9 cellular contexts compared by ENCODE assay signal in genomic region chr20:35456700-35457099, GRCh38. TPM values are rescaled to one million over a fixed set of nuclear protein-coding genes. Genes with fewer than 3 reads are reported as not detected.
A peak's percentile ranks its signal among the peaks of the same experiment; 100 is the strongest.
DNase-seq lines count a peak whose midpoint lies in the region; ATAC-seq and TF ChIP-seq lines count a peak whose summit lies in the region.
"Not testable (repeated sequence)": the region's sequence is repeated elsewhere in the genome, so short reads cannot be mapped to it uniquely, and the experiment has no call there.
"Had no signal": no experiment of that assay in that cellular context is flagged by ENCODE, and none has a peak within 500 bp of the region (broad histone marks: within the 10 kb centered on the region; RNA-seq: fewer than 3 reads in every experiment).

No MANE protein-coding gene starts in this region.

- not testable (repeated sequence) for H4K20me1 ChIP-seq in Karpas-422 (ENCODE audit: insufficient read depth, low read depth, low read length)

- not testable (repeated sequence) for DNase-seq in CD8-positive, alpha-beta memory T cell; Karpas-422; T-helper 17 cell; MCF 10A (ENCODE audit: unreplicated experiment); stimulated activated naive CD8-positive, alpha-beta T cell treated with anti-CD3 and anti-CD28 coated beads, Interleukin-15, amount 100 ng/mL, for 72 hours

- H3K9me3 Mint-ChIP-seq in CD8-positive, alpha-beta memory T cell; activated T-helper 17 cell treated with anti-CD3 and anti-CD28 coated beads, Interleukin-2, amount 50 U/mL, for 72 hours; MCF 10A (ENCODE audit: unreplicated experiment); nephron; stimulated activated naive CD8-positive, alpha-beta T cell treated with anti-CD3 and anti-CD28 coated beads, Interleukin-15, amount 100 ng/mL, for 72 hours: not testable (repeated sequence)

- H3K27ac Mint-ChIP-seq in CD8-positive, alpha-beta memory T cell; T-helper 17 cell; activated T-helper 17 cell treated with anti-CD3 and anti-CD28 coated beads, Interleukin-2, amount 50 U/mL, for 72 hours; MCF 10A (ENCODE audit: low read depth, unreplicated experiment); stimulated activated naive CD8-positive, alpha-beta T cell treated with anti-CD3 and anti-CD28 coated beads, Interleukin-15, amount 100 ng/mL, for 72 hours: not testable (repeated sequence)
- H3K27ac Mint-ChIP-seq in nephron = peak overlapping the region; percentile 100

- peaks cover 37% of the 10 kb centered on the region for H3K79me2 ChIP-seq in Karpas-422 (ENCODE audit: low read length)

- not testable (repeated sequence) for H3K36me3 ChIP-seq in CD8-positive, alpha-beta memory T cell (ENCODE audit: insufficient read depth, low read length); Karpas-422 (ENCODE audit: insufficient read depth, low read length); iPS-15b (ENCODE audit: control insufficient read depth, insufficient read depth, low read length)

- H3K4me1 Mint-ChIP-seq in CD8-positive, alpha-beta memory T cell = peaks cover 13 to 38% (median 16%) of the 10 kb centered on the region in 3 donors
- H3K4me1 Mint-ChIP-seq in T-helper 17 cell = not testable (repeated sequence)
- H3K4me1 Mint-ChIP-seq in activated T-helper 17 cell treated with anti-CD3 and anti-CD28 coated beads, Interleukin-2, amount 50 U/mL, for 72 hours = peaks cover 13% of the 10 kb centered on the region
- H3K4me1 Mint-ChIP-seq in MCF 10A (ENCODE audit: insufficient read depth, unreplicated experiment) (peaks cover 18% of the 10 kb centered on the region), nephron (peaks cover 23% of the 10 kb centered on the region)
- peaks cover 40% of the 10 kb centered on the region for H3K4me1 Mint-ChIP-seq in stimulated activated naive CD8-positive, alpha-beta T cell treated with anti-CD3 and anti-CD28 coated beads, Interleukin-15, amount 100 ng/mL, for 72 hours

- not testable (repeated sequence) for TF ChIP-seq CTCF in MCF 10A (IDR thresholded peaks at IDR 0.05; ENCODE audit: unreplicated experiment); nephron (IDR thresholded peaks at IDR 0.05; ENCODE audit: unreplicated experiment in 3 of 3)

- not testable (repeated sequence) for H3K27me3 ChIP-seq in CD8-positive, alpha-beta memory T cell (ENCODE audit: insufficient read depth, low read length, poor library complexity, severe bottlenecking); Karpas-422 (ENCODE audit: low read length); iPS-15b (ENCODE audit: control insufficient read depth, insufficient read depth, low read length)

- not testable (repeated sequence) for H3K4me3 ChIP-seq in CD8-positive, alpha-beta memory T cell (ENCODE audit: low read length)
- H3K4me3 ChIP-seq in Karpas-422 (ENCODE audit: low read length) = peak overlapping the region; percentile 76
- peak overlapping the region; percentile 85 for H3K4me3 ChIP-seq in iPS-15b (ENCODE audit: low read depth, low read length)

- peak overlapping the region; percentile 68 for H3K4me2 ChIP-seq in Karpas-422 (ENCODE audit: low read depth, low read length, poor library complexity, severe bottlenecking)

- not testable (repeated sequence) for H3K27me3 Mint-ChIP-seq in CD8-positive, alpha-beta memory T cell; T-helper 17 cell; activated T-helper 17 cell treated with anti-CD3 and anti-CD28 coated beads, Interleukin-2, amount 50 U/mL, for 72 hours; MCF 10A (ENCODE audit: insufficient read depth, unreplicated experiment); nephron (ENCODE audit: low read depth); stimulated activated naive CD8-positive, alpha-beta T cell treated with anti-CD3 and anti-CD28 coated beads, Interleukin-15, amount 100 ng/mL, for 72 hours

- H3K9me3 ChIP-seq in CD8-positive, alpha-beta memory T cell (ENCODE audit: low read length); Karpas-422 (ENCODE audit: low read length); T-helper 17 cell (ENCODE audit: control insufficient read depth, low read length, poor library complexity, severe bottlenecking); iPS-15b (ENCODE audit: control insufficient read depth, insufficient read depth, low read length): not testable (repeated sequence)

- peak overlapping the region; percentile 39 to 97 (median 94) for H3K4me3 Mint-ChIP-seq in CD8-positive, alpha-beta memory T cell
- H3K4me3 Mint-ChIP-seq in T-helper 17 cell = peak overlapping the region; percentile 92
- peak overlapping the region; percentile 91 for H3K4me3 Mint-ChIP-seq in activated T-helper 17 cell treated with anti-CD3 and anti-CD28 coated beads, Interleukin-2, amount 50 U/mL, for 72 hours
- H3K4me3 Mint-ChIP-seq in MCF 10A (ENCODE audit: unreplicated experiment) = peak overlapping the region; percentile 84
- H3K4me3 Mint-ChIP-seq in nephron = peak overlapping the region; percentile 89 to 97 (median 95)
- H3K4me3 Mint-ChIP-seq in stimulated activated naive CD8-positive, alpha-beta T cell treated with anti-CD3 and anti-CD28 coated beads, Interleukin-15, amount 100 ng/mL, for 72 hours = peak overlapping the region; percentile 91 to 93

- H2AFZ ChIP-seq in Karpas-422 (ENCODE audit: low read length) = not testable (repeated sequence)

- POLR2A ChIA-PET in CD8-positive, alpha-beta memory T cell (lab: Charles Lee) = interaction anchor here (1.1 kb wide), 1 partner anchor 9 kb away, joined by 4 read pairs; no protein-coding TSS in a partner anchor
- POLR2A ChIA-PET in MCF 10A (lab: Yijun Ruan, JAX) = interaction anchor here (0.6 to 8.7 kb wide), 13 partner anchors 8 to 310 kb away, joined by 3 to 193 read pairs (median 6); partner anchors contain the start of genes EDEM2, EIF6, MMP24OS and UQCC1

- intact Hi-C loops in MCF 10A (cut with micrococcal nuclease) = not testable (repeated sequence)

- H3K4me1 ChIP-seq in CD8-positive, alpha-beta memory T cell (ENCODE audit: insufficient read depth, low read length) = peaks cover 16% of the 10 kb centered on the region
- H3K4me1 ChIP-seq in Karpas-422 (ENCODE audit: low read length) = peaks cover 48% of the 10 kb centered on the region
- H3K4me1 ChIP-seq in iPS-15b (ENCODE audit: control insufficient read depth, insufficient read depth, low read length) = not testable (repeated sequence)

- H3K9ac ChIP-seq in Karpas-422 (ENCODE audit: low read length) = peak overlapping the region; percentile 77; the same call in 1 of the 2 replicates
- H3K9ac ChIP-seq in iPS-15b (ENCODE audit: low read depth, low read length) = not testable (repeated sequence)

- not testable (repeated sequence) for BruUV-seq in MCF 10A (replicated peaks; lab: Mats Ljungman, UMichigan)

- peaks cover 0 to 20% (median 1%) of the 10 kb centered on the region in 3 donors for H3K36me3 Mint-ChIP-seq in CD8-positive, alpha-beta memory T cell
- not testable (repeated sequence) for H3K36me3 Mint-ChIP-seq in T-helper 17 cell (ENCODE audit: low read depth)
- peaks cover 19% of the 10 kb centered on the region for H3K36me3 Mint-ChIP-seq in activated T-helper 17 cell treated with anti-CD3 and anti-CD28 coated beads, Interleukin-2, amount 50 U/mL, for 72 hours (ENCODE audit: low read depth)
- H3K36me3 Mint-ChIP-seq in MCF 10A (ENCODE audit: insufficient read depth, unreplicated experiment) = peaks cover 16% of the 10 kb centered on the region
- H3K36me3 Mint-ChIP-seq in nephron (ENCODE audit: low read depth) = peaks cover 16% of the 10 kb centered on the region

- not testable (repeated sequence) for H3K9me2 ChIP-seq in Karpas-422 (replicated peaks; ENCODE audit: insufficient read depth, low read length)

- ATAC-seq in T-helper 17 cell; activated T-helper 17 cell treated with anti-CD3 and anti-CD28 coated beads, Interleukin-2, amount 50 U/mL, for 72 hours (replicated peaks); stimulated activated naive CD8-positive, alpha-beta T cell treated with anti-CD3 and anti-CD28 coated beads, Interleukin-15, amount 100 ng/mL, for 72 hours: not testable (repeated sequence)

- not testable (repeated sequence) for H3K27ac ChIP-seq in CD8-positive, alpha-beta memory T cell (ENCODE audit: low read depth, low read length); Karpas-422 (ENCODE audit: low read length)

- CTCF ChIA-PET in CD8-positive, alpha-beta memory T cell (lab: Charles Lee) = interaction anchor here (3.1 kb wide), 1 partner anchor 10 kb away, joined by 17 read pairs; no protein-coding TSS in a partner anchor
- CTCF ChIA-PET in MCF 10A (lab: Yijun Ruan, JAX) = interaction anchor here (0.5 to 7.0 kb wide), 11 partner anchors 9 to 681 kb away, joined by 3 to 79 read pairs (median 4); partner anchors contain the start of gene GDF5

RNA-seq across cellular contexts. Expression of gene CEP250, which starts 1.3 kb away (rescaled TPM):
- 10 to 100 TPM; 34.8 to 42.2 TPM for total RNA-seq in CD8-positive, alpha-beta memory T cell
- 17.2 TPM for polyA plus RNA-seq in CD8-positive, alpha-beta memory T cell
- total RNA-seq in Karpas-422 (2014; rRNA removed; shearing (Covaris generic); ENCODE audit: low replicate concordance) = 10.2 and 42.8 TPM in 2 replicates
- 10 to 100 TPM; 36.6 to 44.4 TPM for total RNA-seq in T-helper 17 cell
- 10 to 100 TPM; 77.8 to 88.3 TPM for total RNA-seq in activated T-helper 17 cell treated with anti-CD3 and anti-CD28 coated beads, Interleukin-2, amount 50 U/mL, for 72 hours
- 41.0 and 44.0 TPM in 2 replicates for total RNA-seq in MCF 10A (2022)

RNA-seq across cellular contexts. Expression of gene GDF5, which starts 18.7 kb away (rescaled TPM):
- not detected for total RNA-seq in CD8-positive, alpha-beta memory T cell
- polyA plus RNA-seq in CD8-positive, alpha-beta memory T cell = not detected
- not detected in 2 replicates for total RNA-seq in Karpas-422 (2014; rRNA removed; shearing (Covaris generic); ENCODE audit: low replicate concordance)
- total RNA-seq in T-helper 17 cell (not detected), MCF 10A (2022) (not detected in 2 replicates)
- not detected for total RNA-seq in activated T-helper 17 cell treated with anti-CD3 and anti-CD28 coated beads, Interleukin-2, amount 50 U/mL, for 72 hours
- total RNA-seq: activated CD4-positive, alpha-beta memory T cell treated with anti-CD3 and anti-CD28 coated beads for 36 hours had no signal

RNA-seq across cellular contexts. Expression of gene UQCC1, which starts 44.9 kb away (rescaled TPM):
- total RNA-seq in CD8-positive, alpha-beta memory T cell = 10 to 100 TPM; 64.5 to 71.0 TPM
- 14.3 TPM for polyA plus RNA-seq in CD8-positive, alpha-beta memory T cell
- 49.5 and 55.1 TPM in 2 replicates for total RNA-seq in Karpas-422 (2014; rRNA removed; shearing (Covaris generic); ENCODE audit: low replicate concordance)
- 10 to 100 TPM; 24.9 to 32.0 TPM for total RNA-seq in T-helper 17 cell
- total RNA-seq in activated T-helper 17 cell treated with anti-CD3 and anti-CD28 coated beads, Interleukin-2, amount 50 U/mL, for 72 hours = 10 to 100 TPM; 76.3 to 79.3 TPM
- total RNA-seq in MCF 10A (2022) = 45.2 and 55.8 TPM in 2 replicates
